ENCODE assay signal across 32 cellular contexts in the genomic region with DNA sequence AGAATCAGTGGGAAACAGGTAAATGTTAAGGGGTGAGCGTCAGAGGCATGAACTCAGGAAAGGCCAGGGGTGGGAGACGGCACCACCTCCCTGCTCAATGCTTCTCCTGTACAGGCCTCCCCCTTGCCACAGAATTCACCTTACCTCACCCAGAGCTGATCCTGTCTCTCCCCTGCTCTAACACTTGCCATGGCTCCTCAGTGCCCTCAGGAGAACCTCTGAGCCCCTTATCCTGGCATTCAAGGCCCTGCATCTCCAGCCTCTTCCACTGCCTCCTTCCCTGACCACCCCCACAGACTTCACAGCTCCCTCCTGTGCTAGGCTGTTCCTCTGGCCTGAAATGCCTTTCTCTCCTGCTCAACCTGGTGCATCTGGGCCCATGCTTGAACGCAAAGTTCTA. TPM values are rescaled to one million over a fixed set of nuclear protein-coding genes. Genes with fewer than 3 reads are reported as not detected.
"Had no signal": no experiment of that assay in that cellular context is flagged by ENCODE, and none has a peak within 500 bp of the region (broad histone marks: within the 10 kb centered on the region; RNA-seq: fewer than 3 reads in every experiment).

No MANE protein-coding gene starts in this region.

- H2AFZ ChIP-seq: hepatocyte had no signal

- H3K27ac Mint-ChIP-seq: mesothelial cell of epicardium; natural killer cell; nephron progenitor cell; stimulated activated memory B cell treated with anti-CD40 and anti-IgM and Interleukin-4, amounts not matched to agents 10 μg/mL and 1 μg/mL and 100 μg/mL, for 72 hours; stimulated activated naive CD8-positive, alpha-beta T cell treated with anti-CD3 and anti-CD28 coated beads, Interleukin-15, amount 100 ng/mL, for 72 hours had no signal

- H3K4me3 Mint-ChIP-seq: mesothelial cell of epicardium; naive B cell; natural killer cell; nephron progenitor cell; stimulated activated memory B cell treated with anti-CD40 and anti-IgM and Interleukin-4, amounts not matched to agents 10 μg/mL and 1 μg/mL and 100 μg/mL, for 72 hours; stimulated activated naive CD8-positive, alpha-beta T cell treated with anti-CD3 and anti-CD28 coated beads, Interleukin-15, amount 100 ng/mL, for 72 hours had no signal

- H3K4me1 ChIP-seq: left ventricle myocardium inferior, pancreas, prostate gland, sigmoid colon, thyroid gland, transverse colon, upper lobe of left lung, vagina had no signal

- H3K9me3 ChIP-seq: left ventricle myocardium inferior, pancreas, prostate gland, sigmoid colon, spleen, thyroid gland, transverse colon, upper lobe of left lung, vagina had no signal

- H3K4me2 ChIP-seq: hepatocyte had no signal

- H3K79me2 ChIP-seq: hepatocyte had no signal

- H3K27ac ChIP-seq: hepatocyte, left ventricle myocardium inferior, pancreas, prostate gland, sigmoid colon, spleen, thyroid gland, transverse colon, upper lobe of left lung, vagina had no signal

- H3K36me3 Mint-ChIP-seq: mesothelial cell of epicardium; naive B cell; natural killer cell; stimulated activated memory B cell treated with anti-CD40 and anti-IgM and Interleukin-4, amounts not matched to agents 10 μg/mL and 1 μg/mL and 100 μg/mL, for 72 hours had no signal

- H3K27me3 ChIP-seq: pancreas, sigmoid colon, thyroid gland, upper lobe of left lung, vagina had no signal

- H3K36me3 ChIP-seq: left ventricle myocardium inferior, pancreas, prostate gland, sigmoid colon, spleen, thyroid gland, transverse colon, upper lobe of left lung, vagina had no signal

- FAIRE-seq: pancreas, small intestine had no signal

- ATAC-seq: natural killer cell; pancreas; right cardiac atrium; stimulated activated memory B cell treated with anti-CD40 and anti-IgM and Interleukin-4, amounts not matched to agents 10 μg/mL and 1 μg/mL and 100 μg/mL, for 72 hours; stimulated activated naive CD8-positive, alpha-beta T cell treated with anti-CD3 and anti-CD28 coated beads, Interleukin-15, amount 100 ng/mL, for 72 hours had no signal

- H3K9me3 Mint-ChIP-seq: mesothelial cell of epicardium; naive B cell; natural killer cell; nephron progenitor cell; stimulated activated memory B cell treated with anti-CD40 and anti-IgM and Interleukin-4, amounts not matched to agents 10 μg/mL and 1 μg/mL and 100 μg/mL, for 72 hours; stimulated activated naive CD8-positive, alpha-beta T cell treated with anti-CD3 and anti-CD28 coated beads, Interleukin-15, amount 100 ng/mL, for 72 hours had no signal

- H3K4me3 ChIP-seq: hepatocyte, left ventricle myocardium inferior, lung, pancreas, prostate gland, sigmoid colon, spleen, thyroid gland, transverse colon, upper lobe of left lung, vagina had no signal

- H3K4me1 Mint-ChIP-seq: naive B cell; natural killer cell; stimulated activated memory B cell treated with anti-CD40 and anti-IgM and Interleukin-4, amounts not matched to agents 10 μg/mL and 1 μg/mL and 100 μg/mL, for 72 hours; stimulated activated naive CD8-positive, alpha-beta T cell treated with anti-CD3 and anti-CD28 coated beads, Interleukin-15, amount 100 ng/mL, for 72 hours had no signal

- DNase-seq: islet precursor cell; left ventricle myocardium inferior; mesendoderm; naive B cell; natural killer cell; nephron progenitor cell; nucleus accumbens; pancreas; retina; right cardiac atrium; sigmoid colon; small intestine; spleen; stimulated activated CD4-positive, alpha-beta T cell treated with anti-CD3 and anti-CD28 coated beads, Interleukin-4, amount 100 ng/mL, for 24 hours; stimulated activated naive CD4-positive, alpha-beta T cell treated with Interleukin-2 at 50 U/mL for 16 hours; stimulated activated naive CD8-positive, alpha-beta T cell treated with anti-CD3 and anti-CD28 coated beads, Interleukin-15, amount 100 ng/mL, for 72 hours; substantia nigra; thyroid gland; transverse colon; upper lobe of left lung had no signal

RNA-seq across cellular contexts. Expression of gene BPIFB1, which starts 33.9 kb away (rescaled TPM):
- total RNA-seq: kidney epithelial cell, left ventricle myocardium inferior, lower leg skin, mesothelial cell of epicardium, mononuclear cell, natural killer cell, osteoblast, right cardiac atrium, sigmoid colon, spleen, temporal lobe, thyroid gland, transverse colon, urinary bladder, vagina had no signal
- polyA plus RNA-seq: right cardiac atrium, sigmoid colon, urinary bladder had no signal
